ENCODE assay signal across 28 cellular contexts in genomic region chr14:72495668-72496067, GRCh38.
DNase-seq lines count a peak whose midpoint lies in the region; ATAC-seq and TF ChIP-seq lines count a peak whose summit lies in the region.
"Had no signal": no experiment of that assay in that cellular context is flagged by ENCODE, and none has a peak within 500 bp of the region (broad histone marks: within the 10 kb centered on the region; RNA-seq: fewer than 3 reads in every experiment).

No MANE protein-coding gene starts in this region.

- no peaks in the 10 kb centered on the region for H3K79me1 ChIP-seq in IMR-90 (ENCODE audit: low read depth in 1 of 2, low read length in 2 of 2)

- TF ChIP-seq CTCF in IMR-90 (conservative IDR thresholded peaks at IDR 0.05; ENCODE audit: low read depth, low read length) (no peak), astrocyte of the cerebellum (IDR thresholded peaks at IDR 0.05; ENCODE audit: low read depth, low read length, missing control alignments) (no peak), GM13977 (IDR thresholded peaks at IDR 0.05; ENCODE audit: extremely low read depth, insufficient read depth, missing control alignments) (no peak)

- H4K5ac ChIP-seq in IMR-90 (ENCODE audit: low read depth, low read length), result no peak overlapping the region

- H3K14ac ChIP-seq in IMR-90 (replicated peaks; ENCODE audit: low read depth, low read length), result no peak overlapping the region

- intact Hi-C loops in IMR-90 (cut with micrococcal nuclease), result no loop called here
- intact Hi-C loops in left cardiac atrium (cut with DNase I), result no loop called here
- intact Hi-C loops in sciatic nerve (cut with DNase I), result no loop called here

- peak; percentile 34 for DNase-seq in IMR-90
- peak; percentile 31 for DNase-seq in astrocyte of the cerebellum (ENCODE audit: low read depth)
- no peak for DNase-seq in left cardiac atrium
- no peak for DNase-seq in sciatic nerve (ENCODE audit: low spot score)
- no peak for DNase-seq in erythroblast (lab: John Stamatoyannopoulos, UW)
- no peak for DNase-seq in GM13977 (ENCODE audit: low spot score)
- no peak for DNase-seq in NCI-H1092 (lab: John Stamatoyannopoulos, UW)
- DNase-seq: activated CD4-positive, alpha-beta T cell treated with anti-CD3 and anti-CD28 coated beads for 4 hours; activated naive CD4-positive, alpha-beta T cell treated with anti-CD3 and anti-CD28 coated beads for 36 hours; activated T-cell treated with anti-CD3 and anti-CD28 coated beads, Interleukin-2, amount 50 U/mL, for 48 hours; CD4-positive, alpha-beta memory T cell; cerebellar nuclear complex; DMS 273 treated with DMSO at 0.1 percent for 48 hours; effector CD4-positive, alpha-beta T cell; GDM1; HCEC 1CT; head of caudate nucleus; Kasumi-1; left lung; NCI-H1105; NCI-H2029; NCI-H226; spleen; stimulated activated CD4-positive, alpha-beta T cell treated with anti-CD3 and anti-CD28 coated beads, Interleukin-4, amount 100 ng/mL, for 1 hour; stimulated activated naive CD4-positive, alpha-beta T cell had no signal

- no peak overlapping the region for H4K8ac ChIP-seq in IMR-90 (ENCODE audit: low read depth in 2 of 2, low read length in 2 of 2)

- peak overlapping the region; percentile 50 for H3K4me2 ChIP-seq in IMR-90 (ENCODE audit: low read depth, low read length)

- peaks cover 4% of the 10 kb centered on the region; the same call in 1 of the 2 replicates for H3K9me3 ChIP-seq in IMR-90 (ENCODE audit: control insufficient read depth, insufficient read depth, low read length)
- H3K9me3 ChIP-seq: neutrophil, thyroid gland had no signal

- no peak overlapping the region for H2AK5ac ChIP-seq in IMR-90 (ENCODE audit: low read depth, low read length)

- H3K27me3 ChIP-seq in IMR-90 (ENCODE audit: control insufficient read depth, insufficient read depth, low read length), result peaks cover 24% of the 10 kb centered on the region
- H3K27me3 ChIP-seq: left lung, neutrophil, spleen, thyroid gland had no signal

- no peak overlapping the region for H3K4me3 ChIP-seq in IMR-90 (ENCODE audit: insufficient read depth, low read depth, low read length)
- no peak overlapping the region for H3K4me3 ChIP-seq in astrocyte of the cerebellum (ENCODE audit: low read depth, low read length)
- H3K4me3 ChIP-seq: left lung, SJSA1, spleen, thyroid gland had no signal

- H3K4me1 ChIP-seq in IMR-90 (ENCODE audit: control insufficient read depth, insufficient read depth, low read length), result no peaks in the 10 kb centered on the region
- H3K4me1 ChIP-seq: left lung, SJSA1, spleen had no signal

- no peak overlapping the region for H2BK120ac ChIP-seq in IMR-90 (ENCODE audit: low read depth, low read length)

- BruUV-seq in IMR-90 (replicated peaks; lab: Mats Ljungman, UMichigan), result no TSS peak

- H4K91ac ChIP-seq in IMR-90 (ENCODE audit: insufficient read depth, low read depth, low read length), result no peak overlapping the region

- H3K23ac ChIP-seq in IMR-90 (ENCODE audit: low read depth, low read length), result no peak overlapping the region

- H3K9me1 ChIP-seq in IMR-90 (ENCODE audit: insufficient read depth, low read length), result no peaks in the 10 kb centered on the region

- ATAC-seq in IMR-90 (ENCODE audit: low read depth) (peak; percentile 66), left cardiac atrium (peak; percentile 19 to 53), sciatic nerve (peak; percentile 81)
- ATAC-seq: left lung had no signal

- H3K36me3 ChIP-seq in IMR-90 (ENCODE audit: control insufficient read depth, insufficient read depth, low read length), result no peaks in the 10 kb centered on the region
- H3K36me3 ChIP-seq: left lung, neutrophil, SJSA1, spleen, thyroid gland had no signal

- CTCF ChIA-PET in IMR-90 (lab: Yijun Ruan, JAX), result interaction anchor here (1.6 kb wide), 1 partner anchor 18 kb away, joined by 7 read pairs; no protein-coding TSS in a partner anchor

- H2BK5ac ChIP-seq in IMR-90 (ENCODE audit: low read depth, low read length, poor library complexity, severe bottlenecking), result no peak overlapping the region

- no CpG with 5 or more reads among the region's 1 CpG for WGBS in IMR-90 (ENCODE audit: extremely low coverage in 2 of 2, insufficient read length in 1 of 2), 2 experiments

- POLR2A ChIA-PET in IMR-90 (lab: Charles Lee; ENCODE audit: unreplicated experiment), result no interaction called here

- no peak overlapping the region for H3K27ac ChIP-seq in IMR-90 (ENCODE audit: insufficient read depth, low read length)
- H3K27ac ChIP-seq: left lung, neutrophil, SJSA1, spleen had no signal

- no peak overlapping the region for H2AK9ac ChIP-seq in IMR-90 (replicated peaks; ENCODE audit: low read depth, low read length, poor library complexity)

- TF ChIP-seq RAD21 in IMR-90 (IDR thresholded peaks at IDR 0.05; ENCODE audit: low read length), result no peak

- no peaks in the 10 kb centered on the region for H4K20me1 ChIP-seq in IMR-90 (ENCODE audit: insufficient read depth, low read length)

- no peak overlapping the region for H3K18ac ChIP-seq in IMR-90 (ENCODE audit: low read depth, low read length)

- H2BK20ac ChIP-seq in IMR-90 (ENCODE audit: low read depth, low read length), result no peak overlapping the region

- no peak overlapping the region for H2BK15ac ChIP-seq in IMR-90 (ENCODE audit: low read depth, low read length)

- H3K56ac ChIP-seq in IMR-90 (ENCODE audit: extremely low read depth, insufficient read depth, low read length), result no peak overlapping the region

- H2AFZ ChIP-seq in IMR-90 (replicated peaks; ENCODE audit: low read length, poor library complexity), result no peak overlapping the region

- H3K9ac ChIP-seq in IMR-90 (ENCODE audit: low read depth, low read length), result no peak overlapping the region

- in situ Hi-C loops in IMR-90 (cut with MboI; ENCODE audit: low sequenced_read_pairs) (no loop called here), astrocyte of the cerebellum (cut with HindIII; ENCODE audit: low sequenced_read_pairs) (no loop called here), GM13977 (cut with MboI; ENCODE audit: low pct_unique_long_range_greater_than_20kb, low sequenced_read_pairs, unreplicated experiment) (no loop called here)

- TF ChIP-seq POLR2A in IMR-90 (IDR thresholded peaks at IDR 0.05; ENCODE audit: low read depth, low read length) (no peak), erythroblast (IDR thresholded peaks at IDR 0.05; ENCODE audit: low read length) (no peak)

- dilution Hi-C loops in IMR-90 (cut with HindIII; ENCODE audit: low sequenced_read_pairs, unreplicated experiment), result no loop called here

- H3K4ac ChIP-seq in IMR-90 (ENCODE audit: low read depth, low read length), result no peak overlapping the region

TF ChIP-seq in IMR-90, 13 proteins besides CTCF, POLR2A, EP300 and RAD21:
- TF ChIP-seq CEBPB (IDR thresholded peaks at IDR 0.05; ENCODE audit: low read depth, low read length) (0 out of 2 replicates have a peak, but pooled peaks have one; percentile 1), MXI1 (IDR thresholded peaks at IDR 0.05; ENCODE audit: borderline replicate concordance, low read depth, low read length) (no peak)

Comparison
In these comparisons a context has a peak if more than half of its experiments do, and no peak if none do; other contexts are left out.
1. DNase-seq: peak in IMR-90 (single experiment) and astrocyte of the cerebellum (single experiment); none in left cardiac atrium (single experiment), sciatic nerve (single experiment), erythroblast (0 of 2), GM13977 (single experiment) and NCI-H1092 (single experiment).
2. Peak in every context shown above with its lines, with median percentiles within 50 percentile points of each other: ATAC-seq.